In genomic region chr14:94129111-94129757, GRCh38 we compare ENCODE assay signal across 8 cellular contexts. TPM values are rescaled to one million over a fixed set of nuclear protein-coding genes. Genes with fewer than 3 reads are reported as not detected.
DNase-seq lines count a peak whose midpoint lies in the region; ATAC-seq and TF ChIP-seq lines count a peak whose summit lies in the region.

A gene with protein sequence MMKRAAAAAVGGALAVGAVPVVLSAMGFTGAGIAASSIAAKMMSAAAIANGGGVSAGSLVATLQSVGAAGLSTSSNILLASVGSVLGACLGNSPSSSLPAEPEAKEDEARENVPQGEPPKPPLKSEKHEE (minus strand): TSS chr14:94129604. CDS start chr14:94129564, 40 bp downstream.

- H3F3A ChIP-seq in DOHH2 (ENCODE audit: control insufficient read depth, insufficient read depth), result no peaks in the 10 kb centered on the region

- H3K9me3 ChIP-seq in DOHH2 (ENCODE audit: control insufficient read depth, insufficient read depth, low read length), result no peaks in the 10 kb centered on the region
- H3K9me3 ChIP-seq in neuron (ENCODE audit: low read length), result no peaks in the 10 kb centered on the region

- H3K9me3 Mint-ChIP-seq in IgD-negative memory B cell, result no peaks in the 10 kb centered on the region

- peak within 1 kb of the TSS; percentile 88 to 98 (median 94) for H3K4me3 Mint-ChIP-seq in IgD-negative memory B cell

- H3K36me3 ChIP-seq in DOHH2 (ENCODE audit: control insufficient read depth, low read length) (no peaks in the 10 kb centered on the region), neuron (ENCODE audit: insufficient read depth, low read length) (no peaks in the 10 kb centered on the region)

- H4K20me1 ChIP-seq in DOHH2 (ENCODE audit: control insufficient read depth, insufficient read depth, low read depth, low read length), result no peaks in the 10 kb centered on the region

- peak; percentile 49 for DNase-seq in activated gamma-delta T cell treated with Interleukin-2 at 50 U/mL for 16 hours
- peak; percentile 70 to 74 for DNase-seq in foreskin keratinocyte
- peak; percentile 75 for DNase-seq in stromal cell of bone marrow (ENCODE audit: low read depth)

- H3K27ac ChIP-seq in DOHH2 (ENCODE audit: low read depth, low read length) (no peak within 1 kb of the TSS), foreskin keratinocyte (peak within 1 kb of the TSS; percentile 73)

- H3K27me3 ChIP-seq in DOHH2 (ENCODE audit: control insufficient read depth, low read length), result peaks cover 16% of the 10 kb centered on the region
- no peaks in the 10 kb centered on the region for H3K27me3 ChIP-seq in foreskin keratinocyte
- peaks cover under 1% of the 10 kb centered on the region for H3K27me3 ChIP-seq in neuron (ENCODE audit: insufficient read depth, low read length)

- peak; percentile 36; the same call in 1 of the 2 replicates for TF ChIP-seq POLR2A in Raji (IDR thresholded peaks at IDR 0.05; ENCODE audit: insufficient read depth, low read depth, low read length)

- H2AFZ ChIP-seq in neuron (ENCODE audit: low read depth, low read length), result peak within 1 kb of the TSS; percentile 64

- TF ChIP-seq CTCF in DOHH2 (IDR thresholded peaks at IDR 0.05; ENCODE audit: low read depth, low read length, poor library complexity, severe bottlenecking), result no peak
- TF ChIP-seq CTCF in foreskin keratinocyte (conservative IDR thresholded peaks at IDR 0.05), result peak; percentile 31

- peaks cover 11 to 14% (median 13%) of the 10 kb centered on the region in 3 donors for H3K4me1 Mint-ChIP-seq in IgD-negative memory B cell

- H3K9me2 ChIP-seq in DOHH2 (replicated peaks; ENCODE audit: control insufficient read depth, low read length), result no peaks in the 10 kb centered on the region

- H3K27ac Mint-ChIP-seq in IgD-negative memory B cell, result peak within 1 kb of the TSS in 2 of 3 donors; percentile 33 to 83

- H3K27me3 Mint-ChIP-seq in IgD-negative memory B cell, result peaks cover 2% of the 10 kb centered on the region

- H3K36me3 Mint-ChIP-seq in IgD-negative memory B cell, result no peaks in the 10 kb centered on the region

- H3K79me2 ChIP-seq in DOHH2 (ENCODE audit: control insufficient read depth, low read length), result no peaks in the 10 kb centered on the region

- H3K4me3 ChIP-seq in DOHH2 (ENCODE audit: low read length), result peak within 1 kb of the TSS; percentile 69
- peak within 1 kb of the TSS; percentile 56 for H3K4me3 ChIP-seq in neuron (ENCODE audit: low read length)

- H3K4me2 ChIP-seq in DOHH2 (ENCODE audit: low read length), result peak within 1 kb of the TSS; percentile 82

- peak; percentile 92 for ATAC-seq in GM21576 (IDR thresholded peaks at IDR 0.05; ENCODE audit: unreplicated experiment)
- peak; percentile 91 for ATAC-seq in foreskin keratinocyte

- H3K4me1 ChIP-seq in DOHH2 (ENCODE audit: control insufficient read depth, low read length) (peaks cover 17% of the 10 kb centered on the region), foreskin keratinocyte (no peaks in the 10 kb centered on the region), neuron (ENCODE audit: insufficient read depth, low read length) (peaks cover 8% of the 10 kb centered on the region)

RNA-seq across cellular contexts. Expression of the gene that starts here (rescaled TPM):
- polyA plus RNA-seq in IgD-negative memory B cell (108 TPM), foreskin keratinocyte (160 and 242 TPM in 2 replicates)
- 101 and 145 TPM in 2 replicates for total RNA-seq in foreskin keratinocyte
